ENCODE assay signal across 6 cellular contexts in genomic region chr17:75271955-75272847, GRCh38. TPM values are rescaled to one million over a fixed set of nuclear protein-coding genes. Genes with fewer than 3 reads are reported as not detected.
A peak's percentile ranks its signal among the peaks of the same experiment; 100 is the strongest.
DNase-seq lines count a peak whose midpoint lies in the region; ATAC-seq and TF ChIP-seq lines count a peak whose summit lies in the region.

No MANE protein-coding gene starts in this region.

- no peaks in the 10 kb centered on the region for H3K27me3 Mint-ChIP-seq in T-helper 17 cell

- H3K4me3 Mint-ChIP-seq in T-helper 17 cell: peak overlapping the region; percentile 90

- peaks cover 0 to 4% (median 4%) of the 10 kb centered on the region in 3 donors for H3K36me3 ChIP-seq in tibial artery

- intact Hi-C loops in left ventricle myocardium superior (cut with micrococcal nuclease): no loop called here
- intact Hi-C loops in tibial artery (cut with DNase I; ENCODE audit: low total_unique reads): no loop called here

- H3K27ac Mint-ChIP-seq in T-helper 17 cell: peak overlapping the region; percentile 81

- no peaks in the 10 kb centered on the region for H3K27me3 ChIP-seq in tibial artery

- DNase-seq in EL: peak; percentile 63
- DNase-seq in T-helper 17 cell: no peak
- DNase-seq in left ventricle myocardium superior: peak; percentile 83
- no peak for DNase-seq in tibial artery
- no peak for DNase-seq in OCI-M1 (lab: John Stamatoyannopoulos, UW)

- ATAC-seq in T-helper 17 cell (no peak), left ventricle myocardium superior (peak; percentile 46), GM18520 (IDR thresholded peaks at IDR 0.05; ENCODE audit: unreplicated experiment) (no peak)

- H3K4me1 ChIP-seq in tibial artery: peaks cover 0 to 34% (median 21%) of the 10 kb centered on the region in 4 donors

- peaks cover 26% of the 10 kb centered on the region for H3K4me1 Mint-ChIP-seq in T-helper 17 cell

- H3K9me3 ChIP-seq in T-helper 17 cell (ENCODE audit: control insufficient read depth, low read length, poor library complexity, severe bottlenecking) (no peaks in the 10 kb centered on the region), tibial artery (no peaks in the 10 kb centered on the region)

- H3K4me3 ChIP-seq in tibial artery: peak overlapping the region; percentile 97 to 98

- H3K36me3 Mint-ChIP-seq in T-helper 17 cell (ENCODE audit: low read depth): peaks cover 2% of the 10 kb centered on the region

- H3K27ac ChIP-seq in tibial artery: peak overlapping the region; percentile 99 to 100

- no peak for TF ChIP-seq CTCF in tibial artery (IDR thresholded peaks at IDR 0.05)

RNA-seq across cellular contexts. Expression of gene MIF4GD, which starts 1.2 kb away (rescaled TPM):
- total RNA-seq in T-helper 17 cell: 10 to 100 TPM; 27.0 to 35.0 TPM
- total RNA-seq in left ventricle myocardium superior: 15.4 TPM

RNA-seq across cellular contexts. Expression of gene MRPS7, which starts 10.5 kb away (rescaled TPM):
- total RNA-seq in T-helper 17 cell (10 to 100 TPM; 33.9 to 35.6 TPM), left ventricle myocardium superior (132 TPM)

RNA-seq across cellular contexts. Expression of gene GGA3, which starts 10.8 kb away (rescaled TPM):
- total RNA-seq in T-helper 17 cell (10 to 100 TPM; 85.4 to 89.1 TPM), left ventricle myocardium superior (26.2 TPM)

RNA-seq across cellular contexts. Expression of gene SLC25A19, which starts 17.0 kb away (rescaled TPM):
- total RNA-seq in T-helper 17 cell (10 to 100 TPM; 13.7 to 15.1 TPM), left ventricle myocardium superior (23.0 TPM)

Comparison
In these comparisons a context has a peak if more than half of its experiments do, and no peak if none do; other contexts are left out.
1. DNase-seq: peak in EL (single experiment) and left ventricle myocardium superior (single experiment); none in T-helper 17 cell (0 of 3), tibial artery (0 of 2) and OCI-M1 (single experiment).